In genomic region chr15:75451674-75452363, GRCh38 we compare ENCODE assay signal across 8 cellular contexts. TPM values are rescaled to one million over a fixed set of nuclear protein-coding genes. Genes with fewer than 3 reads are reported as not detected.
DNase-seq lines count a peak whose midpoint lies in the region; ATAC-seq, FAIRE-seq and TF ChIP-seq lines count a peak whose summit lies in the region.

Gene SIN3A (minus strand): TSS chr15:75451690. CDS start chr15:75430375, 21,315 bp downstream.

- no peaks in the 10 kb centered on the region for H3K9me3 ChIP-seq in CD8-positive, alpha-beta T cell (ENCODE audit: low read length)

- peak within 1 kb of the TSS; percentile 86 for H3K4me3 ChIP-seq in CD8-positive, alpha-beta T cell (ENCODE audit: low read depth, low read length)

- POLR2A ChIA-PET in CD8-positive, alpha-beta T cell (lab: Charles Lee) = interaction anchor here (0.8 to 6.8 kb wide), 18 partner anchors 10 to 1503 kb away, joined by 3 to 140 read pairs (median 4); partner anchors contain the start of genes IMP3, MAN2C1, PTPN9 and RPP25

- H3K9me3 Mint-ChIP-seq in CD8-positive, alpha-beta T cell = no peaks in the 10 kb centered on the region
- H3K9me3 Mint-ChIP-seq in effector memory CD8-positive, alpha-beta T cell = no peaks in the 10 kb centered on the region
- H3K9me3 Mint-ChIP-seq in memory B cell = no peaks in the 10 kb centered on the region

- peak; percentile 83 for FAIRE-seq in HTR-8/SVneo (lab: Jason Lieb, UNC)

- H3K36me3 Mint-ChIP-seq in CD8-positive, alpha-beta T cell = peaks cover 21% of the 10 kb centered on the region
- H3K36me3 Mint-ChIP-seq in effector memory CD8-positive, alpha-beta T cell (ENCODE audit: insufficient read depth) = peaks cover 52% of the 10 kb centered on the region
- peaks cover 2% of the 10 kb centered on the region for H3K36me3 Mint-ChIP-seq in memory B cell

- TF ChIP-seq CTCF in CD8-positive, alpha-beta T cell (IDR thresholded peaks at IDR 0.05) = no peak

- peak within 1 kb of the TSS; percentile 92 for H3K4me3 Mint-ChIP-seq in CD8-positive, alpha-beta T cell
- peak within 1 kb of the TSS; percentile 99 for H3K4me3 Mint-ChIP-seq in effector memory CD8-positive, alpha-beta T cell
- peak within 1 kb of the TSS; percentile 84 for H3K4me3 Mint-ChIP-seq in memory B cell

- H3K27me3 ChIP-seq in CD8-positive, alpha-beta T cell (ENCODE audit: insufficient read depth, low read length) = no peaks in the 10 kb centered on the region

- no peaks in the 10 kb centered on the region for H3K27me3 Mint-ChIP-seq in CD8-positive, alpha-beta T cell (ENCODE audit: low read depth)
- no peaks in the 10 kb centered on the region for H3K27me3 Mint-ChIP-seq in effector memory CD8-positive, alpha-beta T cell
- no peaks in the 10 kb centered on the region for H3K27me3 Mint-ChIP-seq in memory B cell

- peaks cover 55% of the 10 kb centered on the region for H3K4me1 Mint-ChIP-seq in CD8-positive, alpha-beta T cell (ENCODE audit: low read depth)
- peaks cover 41 to 51% of the 10 kb centered on the region in 2 donors for H3K4me1 Mint-ChIP-seq in effector memory CD8-positive, alpha-beta T cell (ENCODE audit: low read depth in 2 of 2)
- H3K4me1 Mint-ChIP-seq in memory B cell = peaks cover 35% of the 10 kb centered on the region

- peak; percentile 98 to 100 (median 99) for DNase-seq in CD8-positive, alpha-beta T cell
- DNase-seq in HTR-8/SVneo (ENCODE audit: insufficient read length, low spot score) (peak; percentile 92), NOMO-1 treated with dmso at 0.1 percent for 144 hours (lab: John Stamatoyannopoulos, UW; ENCODE audit: unreplicated experiment) (peak; percentile 100), memory B cell (ENCODE audit: low spot score in 2 of 2) (peak; percentile 83 to 97)
- peak; percentile 97 to 98 (median 97) for DNase-seq in activated CD8-positive, alpha-beta memory T cell treated with anti-CD3 and anti-CD28 coated beads for 48 hours (ENCODE audit: low read depth in 2 of 3, low spot score in 2 of 3)
- peak; percentile 93 to 96 (median 94) for DNase-seq in effector memory CD8-positive, alpha-beta T cell
- peak; percentile 99 for DNase-seq in stimulated activated CD8-positive, alpha-beta memory T cell treated with anti-CD3 and anti-CD28 coated beads, Interleukin-12 subunit alpha, Interleukin-12 subunit beta, amount 100 ng/mL, for 24 hours (ENCODE audit: extremely low read depth)

- CTCF ChIA-PET in CD8-positive, alpha-beta T cell (lab: Charles Lee) = interaction anchor here (4.0 kb wide), 1 partner anchor 85 kb away, joined by 20 read pairs; the partner anchor contains the start of gene MAN2C1

- H3K27ac ChIP-seq in CD8-positive, alpha-beta T cell (ENCODE audit: low read depth, low read length) = peak within 1 kb of the TSS; percentile 82

- no peaks in the 10 kb centered on the region for H3K36me3 ChIP-seq in CD8-positive, alpha-beta T cell (ENCODE audit: insufficient read depth, low read length)

- peaks cover 36% of the 10 kb centered on the region for H3K4me1 ChIP-seq in CD8-positive, alpha-beta T cell (ENCODE audit: insufficient read depth, low read length)

- H3K27ac Mint-ChIP-seq in CD8-positive, alpha-beta T cell = peak within 1 kb of the TSS; percentile 99
- peak within 1 kb of the TSS; percentile 97 for H3K27ac Mint-ChIP-seq in effector memory CD8-positive, alpha-beta T cell
- H3K27ac Mint-ChIP-seq in memory B cell = peak within 1 kb of the TSS; percentile 99

- intact Hi-C loops in CD8-positive, alpha-beta T cell (cut with DNase I, micrococcal nuclease) = loop anchor here (1.0 to 10.0 kb wide), 19 partner anchors 105 to 1970 kb away; partner anchors contain the start of genes ARID3B (in 2 of the 2), CLK3 (in 2 of the 2), PPCDC (in 2 of the 2) and ULK3 (in 2 of the 2)

- peak; percentile 50 for ATAC-seq in CD8-positive, alpha-beta T cell
- ATAC-seq in GM21367 (IDR thresholded peaks at IDR 0.05; ENCODE audit: unreplicated experiment) (peak; percentile 36), memory B cell (ENCODE audit: low read depth) (peak; percentile 45)
- peak; percentile 48 for ATAC-seq in effector memory CD8-positive, alpha-beta T cell (replicated peaks)

RNA-seq across cellular contexts. Expression of gene SIN3A, which starts in this region (rescaled TPM):
- 100 to 1,000 TPM; 133 TPM for total RNA-seq in CD8-positive, alpha-beta T cell

Comparison
In these comparisons a context has a peak if more than half of its experiments do, and no peak if none do; other contexts are left out.
1. Peak in every context shown above with its lines: DNase-seq, ATAC-seq, H3K4me3 ChIP-seq and H3K27ac ChIP-seq.